ENCODE assay signal across 12 cellular contexts in genomic region chr3:141489184-141489583, GRCh38. TPM values are rescaled to one million over a fixed set of nuclear protein-coding genes. Genes with fewer than 3 reads are reported as not detected.
DNase-seq lines count a peak whose midpoint lies in the region; ATAC-seq, FAIRE-seq and TF ChIP-seq lines count a peak whose summit lies in the region.
"Had no signal": no experiment of that assay in that cellular context is flagged by ENCODE, and none has a peak within 500 bp of the region (broad histone marks: within the 10 kb centered on the region; RNA-seq: fewer than 3 reads in every experiment).

No MANE protein-coding gene starts in this region.

- WGBS in GM12878 (ENCODE audit: insufficient coverage, insufficient replicate concordance, low lambda C conversion rate, missing lambda C conversion rate): 50% methylated on average over 1 of the region's 1 CpG
- WGBS in hepatocyte (ENCODE audit: low lambda C conversion rate, missing lambda C conversion rate): 86% methylated on average over 1 of the region's 1 CpG

- SMC1A ChIA-PET in GM12878 (lab: Charles Lee; ENCODE audit: uncharacterized antibody, unreplicated experiment): interaction anchor here (0.8 to 1.2 kb wide), 3 partner anchors 12 to 71 kb away, joined by 3 to 5 read pairs (median 3); no protein-coding TSS in a partner anchor

- RAD21 ChIA-PET in GM12878 (lab: Charles Lee; ENCODE audit: unreplicated experiment): no interaction called here

- no peak overlapping the region for H3K9ac ChIP-seq in GM12878 (ENCODE audit: control insufficient read depth, insufficient read depth, low read length)

- H3K36me3 Mint-ChIP-seq in activated T-cell treated with anti-CD3 and anti-CD28 coated beads, Interleukin-2, amount 50 U/mL, for 24 hours (ENCODE audit: low read depth): peaks cover 39% of the 10 kb centered on the region
- peaks cover 45% of the 10 kb centered on the region for H3K36me3 Mint-ChIP-seq in stimulated activated effector memory CD8-positive, alpha-beta T cell treated with anti-CD3 and anti-CD28 coated beads, Interleukin-12 subunit alpha, Interleukin-12 subunit beta, amount 100 ng/mL, for 72 hours

- H3K27ac ChIP-seq in GM12878 (ENCODE audit: control insufficient read depth, insufficient read depth) (no peak overlapping the region), hepatocyte (no peak overlapping the region), vagina (no peak overlapping the region)
- H3K27ac ChIP-seq: right atrium auricular region had no signal

- no TSS peak for BruUV-seq in GM12878 (replicated peaks; lab: Mats Ljungman, UMichigan)

- H3K4me1 ChIP-seq in GM12878 (ENCODE audit: control insufficient read depth, insufficient read depth, low read length) (peaks cover 12% of the 10 kb centered on the region), hepatocyte (ENCODE audit: insufficient read depth) (peaks cover 11% of the 10 kb centered on the region), vagina (peaks cover 32% of the 10 kb centered on the region)

- peak; percentile 13 for ATAC-seq in GM12878
- ATAC-seq in stimulated activated effector memory CD8-positive, alpha-beta T cell treated with anti-CD3 and anti-CD28 coated beads, Interleukin-12 subunit alpha, Interleukin-12 subunit beta, amount 100 ng/mL, for 72 hours: peak; percentile 52
- ATAC-seq: left lung had no signal

- no peak for TF ChIP-seq CTCF in NB4 (IDR thresholded peaks at IDR 0.05; ENCODE audit: low read depth, low read length)
- TF ChIP-seq CTCF in GM12878 (IDR thresholded peaks at IDR 0.05 in 2 of 3, conservative IDR thresholded peaks at IDR 0.05 in 1 of 3; ENCODE audit: control insufficient read depth in 2 of 3, extremely low read depth in 1 of 3, insufficient read depth in 1 of 3, low read depth in 3 of 3, low read length in 3 of 3): no peak
- no peak for TF ChIP-seq CTCF in hepatocyte (IDR thresholded peaks at IDR 0.05; ENCODE audit: poor library complexity)
- no peak for TF ChIP-seq CTCF in vagina (IDR thresholded peaks at IDR 0.05)

- no peak for TF ChIP-seq EP300 in GM12878 (IDR thresholded peaks at IDR 0.05; ENCODE audit: borderline replicate concordance in 1 of 2, control insufficient read depth in 1 of 2, low read depth in 2 of 2, low read length in 2 of 2)

- CTCF ChIA-PET in GM12878 (lab: Yijun Ruan, JAX): interaction anchor here (0.9 to 1.2 kb wide), 2 partner anchors 10 to 12 kb away, joined by 3 read pairs; no protein-coding TSS in a partner anchor

- H3K9me3 Mint-ChIP-seq in activated T-cell treated with anti-CD3 and anti-CD28 coated beads, Interleukin-2, amount 50 U/mL, for 24 hours: peaks cover 3% of the 10 kb centered on the region
- no peaks in the 10 kb centered on the region for H3K9me3 Mint-ChIP-seq in stimulated activated effector memory CD8-positive, alpha-beta T cell treated with anti-CD3 and anti-CD28 coated beads, Interleukin-12 subunit alpha, Interleukin-12 subunit beta, amount 100 ng/mL, for 72 hours

- H3K27ac Mint-ChIP-seq in activated T-cell treated with anti-CD3 and anti-CD28 coated beads, Interleukin-2, amount 50 U/mL, for 24 hours: peak overlapping the region; percentile 93
- H3K27ac Mint-ChIP-seq in stimulated activated effector memory CD8-positive, alpha-beta T cell treated with anti-CD3 and anti-CD28 coated beads, Interleukin-12 subunit alpha, Interleukin-12 subunit beta, amount 100 ng/mL, for 72 hours: peak overlapping the region; percentile 93

- H3K4me2 ChIP-seq in GM12878 (ENCODE audit: control insufficient read depth, insufficient read depth) (peak overlapping the region; percentile 36), hepatocyte (no peak overlapping the region)

- TF ChIP-seq RAD21 in GM12878 (IDR thresholded peaks at IDR 0.05; ENCODE audit: insufficient read depth, low read depth, low read length): no peak

- no peaks in the 10 kb centered on the region for H3K9me3 ChIP-seq in GM12878 (replicated peaks; ENCODE audit: control insufficient read depth, insufficient read depth, low read length)
- H3K9me3 ChIP-seq in hepatocyte (ENCODE audit: low read depth): no peaks in the 10 kb centered on the region
- no peaks in the 10 kb centered on the region for H3K9me3 ChIP-seq in vagina
- H3K9me3 ChIP-seq: left lung, right atrium auricular region had no signal

- H3K4me3 ChIP-seq in NB4 (ENCODE audit: low read depth, low read length) (peak overlapping the region; percentile 83), GM12878 (no peak overlapping the region), hepatocyte (no peak overlapping the region), vagina (no peak overlapping the region)
- H3K4me3 ChIP-seq: right atrium auricular region had no signal

- H3K4me1 Mint-ChIP-seq in activated T-cell treated with anti-CD3 and anti-CD28 coated beads, Interleukin-2, amount 50 U/mL, for 24 hours (ENCODE audit: low read depth): peaks cover 79% of the 10 kb centered on the region
- H3K4me1 Mint-ChIP-seq in stimulated activated effector memory CD8-positive, alpha-beta T cell treated with anti-CD3 and anti-CD28 coated beads, Interleukin-12 subunit alpha, Interleukin-12 subunit beta, amount 100 ng/mL, for 72 hours: peaks cover 76% of the 10 kb centered on the region

- H3K79me2 ChIP-seq in GM12878 (ENCODE audit: control insufficient read depth, insufficient read depth, low read length) (peaks cover 12% of the 10 kb centered on the region), hepatocyte (peaks cover 64% of the 10 kb centered on the region)

- H3K9me2 ChIP-seq in hepatocyte (replicated peaks; ENCODE audit: insufficient read depth): no peaks in the 10 kb centered on the region

- no peaks in the 10 kb centered on the region for H3K27me3 ChIP-seq in GM12878 (replicated peaks in 1 of 2; ENCODE audit: control insufficient read depth in 2 of 2, insufficient read depth in 2 of 2, low read length in 1 of 2)
- H3K27me3 ChIP-seq in hepatocyte: no peaks in the 10 kb centered on the region
- H3K27me3 ChIP-seq in vagina: no peaks in the 10 kb centered on the region
- H3K27me3 ChIP-seq: left lung, right atrium auricular region had no signal

- in situ Hi-C loops in GM12878 (cut with MboI): no loop called here

- POLR2A ChIA-PET in GM12878 (lab: Charles Lee): no interaction called here

- H2AFZ ChIP-seq in GM12878 (ENCODE audit: control insufficient read depth, low read depth, low read length): no peak overlapping the region
- no peak overlapping the region for H2AFZ ChIP-seq in hepatocyte

- H4K20me1 ChIP-seq in GM12878 (ENCODE audit: control insufficient read depth, insufficient read depth) (no peaks in the 10 kb centered on the region), hepatocyte (ENCODE audit: insufficient read depth, poor library complexity, severe bottlenecking) (peaks cover 26% of the 10 kb centered on the region)

- H3K4me3 Mint-ChIP-seq in activated T-cell treated with anti-CD3 and anti-CD28 coated beads, Interleukin-2, amount 50 U/mL, for 24 hours: peak overlapping the region; percentile 85
- H3K4me3 Mint-ChIP-seq in stimulated activated effector memory CD8-positive, alpha-beta T cell treated with anti-CD3 and anti-CD28 coated beads, Interleukin-12 subunit alpha, Interleukin-12 subunit beta, amount 100 ng/mL, for 72 hours: peak overlapping the region; percentile 76

- FAIRE-seq in GM12878 (lab: Jason Lieb, UNC): peak; percentile 35

- no peak for DNase-seq in activated T-cell treated with anti-CD3 and anti-CD28 coated beads, Interleukin-2, amount 50 U/mL, for 24 hours
- DNase-seq in activated T-cell treated with anti-CD3 and anti-CD28 coated beads, Interleukin-2, amount 50 U/mL, for 1 hour: no peak
- no peak for DNase-seq in NB4 (ENCODE audit: low read depth)
- no peak for DNase-seq in GM12878 (ENCODE audit: low read depth, low spot score)
- peak in 1 of 2 donors; percentile 72 for DNase-seq in stimulated activated effector memory CD8-positive, alpha-beta T cell treated with anti-CD3 and anti-CD28 coated beads, Interleukin-12 subunit alpha, Interleukin-12 subunit beta, amount 100 ng/mL, for 72 hours (ENCODE audit: low spot score in 2 of 2)
- no peak for DNase-seq in hepatocyte (ENCODE audit: low spot score)
- DNase-seq in activated gamma-delta T cell (lab: John Stamatoyannopoulos, UW): no peak
- no peak for DNase-seq in vagina (ENCODE audit: extremely low spot score in 2 of 2)
- DNase-seq: left lung, NCI-H1092, T-helper 9 cell had no signal

- intact Hi-C loops in GM12878 (cut with micrococcal nuclease; ENCODE audit: unreplicated experiment) (no loop called here), vagina (cut with DNase I) (no loop called here)

- H3K36me3 ChIP-seq in GM12878 (ENCODE audit: control insufficient read depth in 2 of 2, insufficient read depth in 2 of 2, low read length in 1 of 2) (no peaks in the 10 kb centered on the region), hepatocyte (replicated peaks; ENCODE audit: insufficient read depth, low read depth) (no peaks in the 10 kb centered on the region), vagina (no peaks in the 10 kb centered on the region)
- H3K36me3 ChIP-seq: left lung, right atrium auricular region had no signal

- H3K27me3 Mint-ChIP-seq in activated T-cell treated with anti-CD3 and anti-CD28 coated beads, Interleukin-2, amount 50 U/mL, for 24 hours: no peaks in the 10 kb centered on the region

- TF ChIP-seq POLR2A in NB4 (IDR thresholded peaks at IDR 0.05; ENCODE audit: extremely low read depth, insufficient read length) (no peak), GM12878 (IDR thresholded peaks at IDR 0.05; ENCODE audit: low read depth, low read length) (no peak), vagina (IDR thresholded peaks at IDR 0.05) (no peak)

TF ChIP-seq in GM12878, 131 proteins besides CTCF, POLR2A, EP300 and RAD21 (continues in another document):
- TF ChIP-seq ESRRA (IDR thresholded peaks at IDR 0.05; ENCODE audit: low read length) (peak; percentile 86), ASH2L (IDR thresholded peaks at IDR 0.05; ENCODE audit: borderline replicate concordance, low read depth) (no peak)

RNA-seq across cellular contexts. Expression of gene RASA2, which starts 2.4 kb away (rescaled TPM):
- total RNA-seq in GM12878 (2013; cell fraction: nucleolus; rRNA removed): 30.0 and 31.2 TPM in 2 replicates
- 5.6 and 8.3 TPM in 2 replicates for total RNA-seq in GM12878 (2014; rRNA removed)
- total RNA-seq in GM12878 (2014; rRNA removed; fragmentation: Illumina TruSeq; extraction: Trizol): 8.8 and 9.4 TPM in 2 replicates
- total RNA-seq in GM12878 (2021): 7.1 and 7.3 TPM in 2 replicates
- polyA plus RNA-seq in GM12878 (2011; ENCODE audit: low read depth): 1.9 TPM
- 7.4 and 13.0 TPM in 2 replicates for polyA plus RNA-seq in GM12878 (2011; rRNA removed)
- 2.5 and 2.9 TPM in 2 replicates for polyA plus RNA-seq in GM12878 (2011; cell fraction: cytosol; rRNA removed)
- polyA plus RNA-seq in GM12878 (2011; cell fraction: nucleus; rRNA removed): 7.4 and 8.6 TPM in 2 replicates
- 3.0 and 5.1 TPM in 2 replicates for polyA plus RNA-seq in GM12878 (2012)
- polyA plus RNA-seq in GM12878 (2014; fragmentation: Illumina TruSeq; extraction: Trizol): 7.2 and 8.3 TPM in 2 replicates
- polyA plus RNA-seq in GM12878 (2014; fragmentation: Nextera tagmentation; extraction: Ambion mirVana): 1 to 10 TPM; 1.9 to 2.2 TPM
- polyA plus RNA-seq in GM12878 (2014; rRNA removed): 3.2 and 4.2 TPM in 2 replicates
- 1 to 10 TPM; 7.4 to 8.0 TPM for polyA plus RNA-seq in GM12878 (2016; fragmentation: Nextera tagmentation; extraction: Ambion mirVana)
- 5.9 and 9.2 TPM in 2 replicates for polyA minus RNA-seq in GM12878 (2011; rRNA and poly(A)+ RNA removed)
- polyA minus RNA-seq in GM12878 (2011; cell fraction: cytosol; rRNA and poly(A)+ RNA removed): 2.7 and 4.3 TPM in 2 replicates
- 2.4 and 5.4 TPM in 2 replicates for polyA minus RNA-seq in GM12878 (2011; cell fraction: nucleus; rRNA and poly(A)+ RNA removed)
- 12.6 and 13.2 TPM in 2 replicates for total RNA-seq in hepatocyte
- 6.2 TPM in 2 replicates for polyA plus RNA-seq in hepatocyte
- 18.4 TPM for total RNA-seq in vagina
